Comparison of ENCODE assay signal across 21 cellular contexts in genomic region chr10:13195016-13195415, GRCh38. TPM values are rescaled to one million over a fixed set of nuclear protein-coding genes. Genes with fewer than 3 reads are reported as not detected.
DNase-seq lines count a peak whose midpoint lies in the region; ATAC-seq and TF ChIP-seq lines count a peak whose summit lies in the region.
"Had no signal": no experiment of that assay in that cellular context is flagged by ENCODE, and none has a peak within 500 bp of the region (broad histone marks: within the 10 kb centered on the region; RNA-seq: fewer than 3 reads in every experiment).

No MANE protein-coding gene starts in this region.

- peaks cover 18% of the 10 kb centered on the region for H3K36me3 ChIP-seq in neural progenitor cell

- H3K27ac ChIP-seq in neural progenitor cell: no peak overlapping the region
- H3K27ac ChIP-seq: BLaER1 treated with 17β-estradiol and CSF1 and Interleukin-3, amounts not matched to agents 10 nM and 100 nM; KMS-11; PC-9; RWPE1; SK-N-MC had no signal

- H3K27ac Mint-ChIP-seq in neural progenitor cell (no peak overlapping the region), T-helper 17 cell (no peak overlapping the region)
- H3K27ac Mint-ChIP-seq: CD4-positive, alpha-beta memory T cell had no signal

- H3K4me3 Mint-ChIP-seq in neural progenitor cell (no peak overlapping the region), T-helper 17 cell (no peak overlapping the region)
- H3K4me3 Mint-ChIP-seq: CD4-positive, alpha-beta memory T cell had no signal

- H3F3A ChIP-seq in neural progenitor cell (ENCODE audit: low read depth): no peaks in the 10 kb centered on the region

- no peak overlapping the region for H3K4me3 ChIP-seq in neural progenitor cell
- H3K4me3 ChIP-seq: BLaER1 treated with 17β-estradiol and CSF1 and Interleukin-3, amounts not matched to agents 10 nM and 100 nM; PC-9; SK-N-MC had no signal

- no peak for ATAC-seq in HG03432 (IDR thresholded peaks at IDR 0.05; ENCODE audit: unreplicated experiment)
- ATAC-seq in T-helper 17 cell: no peak

- no peaks in the 10 kb centered on the region for H3K4me1 Mint-ChIP-seq in neural progenitor cell
- H3K4me1 Mint-ChIP-seq in T-helper 17 cell: no peaks in the 10 kb centered on the region
- H3K4me1 Mint-ChIP-seq: CD4-positive, alpha-beta memory T cell had no signal

- DNase-seq in EH (ENCODE audit: low read depth) (peak; percentile 25), ELR (ENCODE audit: low read depth) (peak; percentile 10), astrocyte of the hippocampus (ENCODE audit: low read depth, low spot score) (peak; percentile 8), fibroblast of peridontal ligament (ENCODE audit: extremely low read depth) (peak; percentile 4), neural progenitor cell (ENCODE audit: low spot score) (no peak), T-helper 17 cell (no peak)
- DNase-seq: CD4-positive, alpha-beta memory T cell; NCI-H1048; NCI-H1436; NCI-H187 treated with DMSO at 0.1 percent for 48 hours; NCI-H2107; NCI-H748 treated with DMSO at 0.1 percent for 48 hours; PC-9; SHP77 treated with DMSO at 0.1 percent for 48 hours; SW 1271 had no signal

- H3K9me3 Mint-ChIP-seq in neural progenitor cell: no peaks in the 10 kb centered on the region
- H3K9me3 Mint-ChIP-seq: CD4-positive, alpha-beta memory T cell had no signal

- no peak for TF ChIP-seq CTCF in neural progenitor cell (IDR thresholded peaks at IDR 0.05)

- no peaks in the 10 kb centered on the region for H3K79me2 ChIP-seq in neural progenitor cell (ENCODE audit: low read depth)

- H3K27me3 ChIP-seq in neural progenitor cell: no peaks in the 10 kb centered on the region
- H3K27me3 ChIP-seq: BLaER1 treated with 17β-estradiol and CSF1 and Interleukin-3, amounts not matched to agents 10 nM and 100 nM had no signal

- H3K4me1 ChIP-seq in neural progenitor cell: no peaks in the 10 kb centered on the region
- H3K4me1 ChIP-seq: BLaER1 treated with 17β-estradiol and CSF1 and Interleukin-3, amounts not matched to agents 10 nM and 100 nM had no signal

- no peak overlapping the region for H2AFZ ChIP-seq in neural progenitor cell (replicated peaks)
- H2AFZ ChIP-seq: PC-9 had no signal

- H3K27me3 Mint-ChIP-seq in neural progenitor cell (ENCODE audit: insufficient read depth, low read depth) (no peaks in the 10 kb centered on the region), T-helper 17 cell (no peaks in the 10 kb centered on the region)
- H3K27me3 Mint-ChIP-seq: CD4-positive, alpha-beta memory T cell had no signal

- H3K9ac ChIP-seq in neural progenitor cell: no peak overlapping the region
- H3K9ac ChIP-seq: BLaER1 treated with 17β-estradiol and CSF1 and Interleukin-3, amounts not matched to agents 10 nM and 100 nM; KMS-11 had no signal

- H4K20me1 ChIP-seq in neural progenitor cell (ENCODE audit: low read depth): no peaks in the 10 kb centered on the region

- H3K4me2 ChIP-seq in neural progenitor cell: no peak overlapping the region
- H3K4me2 ChIP-seq: BLaER1 treated with 17β-estradiol and CSF1 and Interleukin-3, amounts not matched to agents 10 nM and 100 nM; KMS-11; PC-9 had no signal

- H3K36me3 Mint-ChIP-seq in neural progenitor cell (peaks cover 22% of the 10 kb centered on the region), T-helper 17 cell (ENCODE audit: low read depth) (no peaks in the 10 kb centered on the region)
- H3K36me3 Mint-ChIP-seq: CD4-positive, alpha-beta memory T cell had no signal

- H3K9me3 ChIP-seq in neural progenitor cell (ENCODE audit: low read depth): no peaks in the 10 kb centered on the region
- no peaks in the 10 kb centered on the region for H3K9me3 ChIP-seq in T-helper 17 cell (ENCODE audit: control insufficient read depth, low read length, poor library complexity, severe bottlenecking)
- H3K9me3 ChIP-seq: BLaER1 treated with 17β-estradiol and CSF1 and Interleukin-3, amounts not matched to agents 10 nM and 100 nM had no signal

RNA-seq across cellular contexts. Expression of gene MCM10, which starts 33.7 kb away (rescaled TPM):
- total RNA-seq in neural progenitor cell (ENCODE audit: low replicate concordance) (38.2 and 44.5 TPM in 2 replicates), T-helper 17 cell (under 1 TPM; 0.34 to 0.47 TPM)

RNA-seq across cellular contexts. Expression of gene UCMA, which starts 39.2 kb away (rescaled TPM):
- not detected in 2 replicates for total RNA-seq in neural progenitor cell (ENCODE audit: low replicate concordance)
- total RNA-seq in T-helper 17 cell: not detected
- total RNA-seq: CD4-positive, alpha-beta memory T cell; NCI-H460; PC-9 had no signal

Comparison
In these comparisons a context has a peak if more than half of its experiments do, and no peak if none do; other contexts are left out.
1. DNase-seq: peak in EH (single experiment), ELR (single experiment), astrocyte of the hippocampus (single experiment) and fibroblast of peridontal ligament (single experiment); none in neural progenitor cell (single experiment) and T-helper 17 cell (0 of 3).
2. RNA of gene MCM10, which starts 33.7 kb away (total RNA-seq): 38.2 to 44.5 TPM in neural progenitor cell; 0.34 to 0.47 TPM in T-helper 17 cell; every median in the first group is over 10 times any median in the second.